1 cellular context compared by ENCODE assay signal in genomic region chr19:11281336-11282049, GRCh38.
TF ChIP-seq lines count a peak whose summit lies in the region.

No MANE protein-coding gene starts in this region.

TF ChIP-seq in K562, 482 proteins besides CTCF, POLR2A, EP300 and RAD21:
- no peak for TF ChIP-seq ESRRA (IDR thresholded peaks at IDR 0.05; ENCODE audit: borderline replicate concordance, low read depth)
- TF ChIP-seq NFIC (IDR thresholded peaks at IDR 0.05): peak; percentile 70
- TF ChIP-seq FOXP4 (CRISPR knock-in tag; IDR thresholded peaks at IDR 0.05; ENCODE audit: borderline replicate concordance): no peak
- no peak for TF ChIP-seq ETS2 (tag; IDR thresholded peaks at IDR 0.05; ENCODE audit: borderline replicate concordance, poor library complexity, severe bottlenecking)
